1 cellular context compared by ENCODE assay signal in the genomic region with DNA sequence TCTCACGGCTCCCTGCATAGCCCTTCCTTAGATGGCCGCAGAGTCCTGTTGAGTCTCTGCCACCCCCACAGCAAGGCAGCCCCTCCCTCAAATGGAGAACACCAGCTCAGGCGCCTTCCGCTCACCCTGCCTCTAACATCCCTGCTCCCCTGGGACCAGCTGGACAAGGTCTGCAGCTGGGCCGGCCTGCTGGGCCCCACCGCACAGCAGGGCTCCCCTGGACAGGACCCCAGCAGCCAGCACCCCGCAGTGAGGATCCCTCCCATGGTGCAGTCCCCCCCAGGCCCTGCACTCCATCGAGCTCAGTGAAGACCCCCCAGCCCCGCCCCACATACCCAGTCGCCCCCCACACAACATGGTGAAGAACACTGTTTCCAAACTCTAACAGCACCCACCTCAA.
TF ChIP-seq lines count a peak whose summit lies in the region.

No MANE protein-coding gene starts in this region.

TF ChIP-seq in HEK293, 187 proteins besides CTCF, POLR2A, EP300 and RAD21:
- TF ChIP-seq ZNF624 (tag by site-specific recombination; IDR thresholded peaks at IDR 0.05) (no peak), ZBTB6 (tag by site-specific recombination; IDR thresholded peaks at IDR 0.05) (peak; percentile 31; the same call in 1 of the 2 replicates), ZNF558 (tag by site-specific recombination; IDR thresholded peaks at IDR 0.05) (no peak), ZNF623 (tag by site-specific recombination; IDR thresholded peaks at IDR 0.05) (no peak), ZIC2 (tag by site-specific recombination; IDR thresholded peaks at IDR 0.05) (peak; percentile 63), SCRT2 (tag by site-specific recombination; IDR thresholded peaks at IDR 0.05) (no peak), GLIS2 (tag by site-specific recombination; IDR thresholded peaks at IDR 0.05) (peak; percentile 33; the same call in 1 of the 2 replicates)
TF ChIP-seq in HEK293: peak in this region for 3.
